ENCODE assay signal across 11 cellular contexts in genomic region chr2:177394622-177395021, GRCh38. TPM values are rescaled to one million over a fixed set of nuclear protein-coding genes. Genes with fewer than 3 reads are reported as not detected.
DNase-seq lines count a peak whose midpoint lies in the region; ATAC-seq, FAIRE-seq and TF ChIP-seq lines count a peak whose summit lies in the region.
"Had no signal": no experiment of that assay in that cellular context is flagged by ENCODE, and none has a peak within 500 bp of the region (broad histone marks: within the 10 kb centered on the region; RNA-seq: fewer than 3 reads in every experiment).

No MANE protein-coding gene starts in this region.

- H3K79me2 ChIP-seq in SU-DHL-6 (ENCODE audit: insufficient read depth, low read length): peaks cover 67% of the 10 kb centered on the region

- DNase-seq in A549 (ENCODE audit: low read depth in 1 of 2, low spot score in 1 of 2) (no peak), left ventricle myocardium superior (no peak)
- DNase-seq in CD8-positive, alpha-beta memory T cell: no peak
- no peak for DNase-seq in stimulated activated CD4-positive, alpha-beta T cell treated with anti-CD3 and anti-CD28 coated beads, Interleukin-15, amount 100 ng/mL, for 24 hours
- DNase-seq: activated CD4-positive, alpha-beta T cell treated with anti-CD3 and anti-CD28 coated beads, Interleukin-2, amount 50 U/mL, for 48 hours; brain microvascular endothelial cell had no signal

- no peak for TF ChIP-seq EP300 in A549 (IDR thresholded peaks at IDR 0.05)

- H3K9me3 Mint-ChIP-seq in CD8-positive, alpha-beta memory T cell: no peaks in the 10 kb centered on the region

- H4K20me1 ChIP-seq in SU-DHL-6 (ENCODE audit: low read depth, low read length): peaks cover 6% of the 10 kb centered on the region; the same call in 1 of the 2 replicates

- TF ChIP-seq POLR2A in A549 (IDR thresholded peaks at IDR 0.05; ENCODE audit: low read length): no peak

- H3K27ac Mint-ChIP-seq in CD8-positive, alpha-beta memory T cell: peak overlapping the region in 2 of 8 donors; percentile 2 to 59

- no peaks in the 10 kb centered on the region for H3K27me3 ChIP-seq in CD8-positive, alpha-beta memory T cell (ENCODE audit: insufficient read depth, low read length, poor library complexity, severe bottlenecking)
- H3K27me3 ChIP-seq in SU-DHL-6 (ENCODE audit: low read length) (no peaks in the 10 kb centered on the region), iPS-20b (ENCODE audit: insufficient read depth, low read length) (no peaks in the 10 kb centered on the region)
- H3K27me3 ChIP-seq: brain microvascular endothelial cell had no signal

- no peak overlapping the region for H3K4me3 ChIP-seq in A549
- H3K4me3 ChIP-seq in CD8-positive, alpha-beta memory T cell (ENCODE audit: low read length): no peak overlapping the region
- H3K4me3 ChIP-seq in SU-DHL-6 (ENCODE audit: insufficient read depth, low read length, poor library complexity, severe bottlenecking): peak overlapping the region; percentile 79
- H3K4me3 ChIP-seq in iPS-20b (ENCODE audit: low read length): 0 out of 2 replicates have a peak overlapping the region, but pooled peaks have one; percentile 19
- H3K4me3 ChIP-seq: skin epidermis had no signal

- intact Hi-C loops in left ventricle myocardium superior (cut with micrococcal nuclease): no loop called here

- H3K36me3 ChIP-seq in CD8-positive, alpha-beta memory T cell (ENCODE audit: insufficient read depth, low read length): no peaks in the 10 kb centered on the region
- H3K36me3 ChIP-seq in SU-DHL-6 (ENCODE audit: low read length) (no peaks in the 10 kb centered on the region), iPS-20b (ENCODE audit: insufficient read depth, low read depth, low read length) (no peaks in the 10 kb centered on the region)
- H3K36me3 ChIP-seq: brain microvascular endothelial cell had no signal

- 83% methylated on average over 3 of the region's 3 CpGs for WGBS in A549 (ENCODE audit: missing lambda C conversion rate)

- ATAC-seq in A549 (no peak), GM18517 (IDR thresholded peaks at IDR 0.05; ENCODE audit: unreplicated experiment) (no peak), left ventricle myocardium superior (no peak), HG02840 (IDR thresholded peaks at IDR 0.05; ENCODE audit: low FRiP score, unreplicated experiment) (no peak)

- H3K9me2 ChIP-seq in SU-DHL-6 (replicated peaks; ENCODE audit: insufficient read depth, low read length): no peaks in the 10 kb centered on the region

- peaks cover 75 to 85% (median 80%) of the 10 kb centered on the region in 3 donors for H3K4me1 Mint-ChIP-seq in CD8-positive, alpha-beta memory T cell

- CTCF ChIA-PET in A549 (lab: Yijun Ruan, JAX): interaction anchor here (1.0 kb wide), 1 partner anchor 21 kb away, joined by 3 read pairs; no protein-coding TSS in a partner anchor
- CTCF ChIA-PET in CD8-positive, alpha-beta memory T cell (lab: Charles Lee): interaction anchor here (1.3 to 2.3 kb wide), 3 partner anchors 21 to 230 kb away, joined by 3 to 11 read pairs (median 8); partner anchors contain the start of gene NFE2L2

- POLR2A ChIA-PET in A549 (lab: Yijun Ruan, JAX): interaction anchor here (1.3 kb wide), 1 partner anchor 131 kb away, joined by 3 read pairs; no protein-coding TSS in a partner anchor
- POLR2A ChIA-PET in CD8-positive, alpha-beta memory T cell (lab: Charles Lee): interaction anchor here (1.4 to 3.8 kb wide), 2 partner anchors 130 to 158 kb away, joined by 3 to 29 read pairs; partner anchors contain the start of gene NFE2L2

- no peak for TF ChIP-seq CTCF in A549 (IDR thresholded peaks at IDR 0.05)
- TF ChIP-seq CTCF in SU-DHL-6 (IDR thresholded peaks at IDR 0.05; ENCODE audit: insufficient read depth, low read length, poor library complexity, severe bottlenecking): no peak

- H2AFZ ChIP-seq in SU-DHL-6 (ENCODE audit: low read depth, low read length, severe bottlenecking): no peak overlapping the region

- H3K4me1 ChIP-seq in A549 (peaks cover 74% of the 10 kb centered on the region), iPS-20b (ENCODE audit: insufficient read depth, low read length) (peaks cover 15% of the 10 kb centered on the region)
- H3K4me1 ChIP-seq in CD8-positive, alpha-beta memory T cell (ENCODE audit: insufficient read depth, low read length): peaks cover 39% of the 10 kb centered on the region

- no peak overlapping the region; the same call in 1 of the 2 replicates for H3K9ac ChIP-seq in SU-DHL-6 (ENCODE audit: low read length)
- H3K9ac ChIP-seq in iPS-20b (ENCODE audit: low read depth, low read length): no peak overlapping the region

- H3K27me3 Mint-ChIP-seq in CD8-positive, alpha-beta memory T cell: no peaks in the 10 kb centered on the region

- no peak for TF ChIP-seq RAD21 in A549 (conservative IDR thresholded peaks at IDR 0.05 in 1 of 2, IDR thresholded peaks at IDR 0.05 in 1 of 2)

- H3K4me2 ChIP-seq in A549 (peak overlapping the region; percentile 85), SU-DHL-6 (ENCODE audit: low read depth, low read length, poor library complexity, severe bottlenecking) (peak overlapping the region; percentile 94)

- H3F3A ChIP-seq in SU-DHL-6 (ENCODE audit: insufficient read depth): peaks cover 15% of the 10 kb centered on the region

- H3K27ac ChIP-seq in A549 (peak overlapping the region in 1 of 2 experiments; percentile 7; a peak in 1 of 6 replicates), SU-DHL-6 (ENCODE audit: low read depth, low read length) (no peak overlapping the region), iPS-20b (ENCODE audit: low read length) (no peak overlapping the region)
- no peak overlapping the region for H3K27ac ChIP-seq in CD8-positive, alpha-beta memory T cell (ENCODE audit: low read depth, low read length)
- H3K27ac ChIP-seq: brain microvascular endothelial cell had no signal

- H3K36me3 Mint-ChIP-seq in CD8-positive, alpha-beta memory T cell: peaks cover 0 to 23% (median 8%) of the 10 kb centered on the region in 3 donors

- H3K4me3 Mint-ChIP-seq in CD8-positive, alpha-beta memory T cell: peak overlapping the region in 6 of 7 donors; percentile 19 to 92 (median 60)

- no peak for FAIRE-seq in A549 (lab: Jason Lieb, UNC)

- H3K9me3 ChIP-seq in A549 (no peaks in the 10 kb centered on the region), SU-DHL-6 (ENCODE audit: insufficient read depth, low read length) (no peaks in the 10 kb centered on the region), iPS-20b (ENCODE audit: insufficient read depth, low read depth, low read length) (no peaks in the 10 kb centered on the region)
- no peaks in the 10 kb centered on the region for H3K9me3 ChIP-seq in CD8-positive, alpha-beta memory T cell (ENCODE audit: low read length)

TF ChIP-seq in A549, 52 proteins besides CTCF, POLR2A, EP300 and RAD21 (continues in another document):
- TF ChIP-seq, protein P1, sequence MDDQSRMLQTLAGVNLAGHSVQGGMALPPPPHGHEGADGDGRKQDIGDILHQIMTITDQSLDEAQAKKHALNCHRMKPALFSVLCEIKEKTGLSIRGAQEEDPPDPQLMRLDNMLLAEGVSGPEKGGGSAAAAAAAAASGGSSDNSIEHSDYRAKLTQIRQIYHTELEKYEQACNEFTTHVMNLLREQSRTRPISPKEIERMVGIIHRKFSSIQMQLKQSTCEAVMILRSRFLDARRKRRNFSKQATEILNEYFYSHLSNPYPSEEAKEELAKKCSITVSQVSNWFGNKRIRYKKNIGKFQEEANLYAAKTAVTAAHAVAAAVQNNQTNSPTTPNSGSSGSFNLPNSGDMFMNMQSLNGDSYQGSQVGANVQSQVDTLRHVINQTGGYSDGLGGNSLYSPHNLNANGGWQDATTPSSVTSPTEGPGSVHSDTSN (IDR thresholded peaks at IDR 0.05): no peak
- no peak for TF ChIP-seq TFCP2L1 (CRISPR knock-in tag; IDR thresholded peaks at IDR 0.05)
- TF ChIP-seq HOXB5 (CRISPR knock-in tag; IDR thresholded peaks at IDR 0.05): no peak
- TF ChIP-seq BHLHE40 (IDR thresholded peaks at IDR 0.05; ENCODE audit: low read depth, low read length): no peak
- no peak for TF ChIP-seq KDM1A (IDR thresholded peaks at IDR 0.05; ENCODE audit: low read depth)
- TF ChIP-seq MAFK (IDR thresholded peaks at IDR 0.05; ENCODE audit: partially characterized antibody): no peak
- TF ChIP-seq MAX (IDR thresholded peaks at IDR 0.05): no peak
- TF ChIP-seq CHD2 (IDR thresholded peaks at IDR 0.05; ENCODE audit: low read length, partially characterized antibody): no peak
- TF ChIP-seq NFE2L2 (conservative IDR thresholded peaks at IDR 0.05; ENCODE audit: low read length): no peak
- no peak for TF ChIP-seq HOXA7 (CRISPR knock-in tag; IDR thresholded peaks at IDR 0.05)

RNA-seq across cellular contexts. Expression of gene AGPS, which starts 2.0 kb away (rescaled TPM):
- polyA plus RNA-seq in A549 (2011; rRNA removed) (45.0 and 62.1 TPM in 2 replicates), A549 (2017; fragmentation: RNase III; extraction: RNeasy Plus Mini Kit Qiagen cat#74134 plus additional on column Dnase treatment) (47.6 to 54.7 TPM (median 49.8 TPM) in 3 replicates)
- 20.8 and 27.9 TPM in 2 replicates for polyA plus RNA-seq in A549 (2012; cell fraction: cytosol; rRNA removed)
- 15.6 and 16.1 TPM in 2 replicates for polyA plus RNA-seq in A549 (2012; cell fraction: nucleus; rRNA removed)
- polyA minus RNA-seq in A549 (2011; rRNA and poly(A)+ RNA removed): 15.2 and 17.6 TPM in 2 replicates
- total RNA-seq in CD8-positive, alpha-beta memory T cell: 10 to 100 TPM; 64.3 to 65.1 TPM
- 15.5 TPM for polyA plus RNA-seq in CD8-positive, alpha-beta memory T cell
- total RNA-seq in left ventricle myocardium superior: 33.4 TPM

Comparison
In these comparisons a context has a peak if more than half of its experiments do, and no peak if none do; other contexts are left out.
1. H3K4me3 ChIP-seq: peak in SU-DHL-6 (single experiment) and iPS-20b (single experiment); none in A549 (single experiment) and CD8-positive, alpha-beta memory T cell (single experiment).